In genomic region chr20:63700199-63701050, GRCh38 we compare ENCODE assay signal across 13 cellular contexts. TPM values are rescaled to one million over a fixed set of nuclear protein-coding genes. Genes with fewer than 3 reads are reported as not detected.
DNase-seq lines count a peak whose midpoint lies in the region; ATAC-seq, FAIRE-seq and TF ChIP-seq lines count a peak whose summit lies in the region.
"Had no signal": no experiment of that assay in that cellular context is flagged by ENCODE, and none has a peak within 500 bp of the region (broad histone marks: within the 10 kb centered on the region; RNA-seq: fewer than 3 reads in every experiment).

No MANE protein-coding gene starts in this region.

- intact Hi-C loops in Right ventricle myocardium superior (cut with DNase I) (no loop called here), left ventricle myocardium superior (cut with micrococcal nuclease) (no loop called here), upper lobe of right lung (cut with DNase I) (no loop called here)

- peaks cover 24% of the 10 kb centered on the region for H3K79me2 ChIP-seq in keratinocyte (ENCODE audit: control insufficient read depth, insufficient read depth, low read length)

- dilution Hi-C loops in keratinocyte (cut with MboI; ENCODE audit: extremely low pct_ligation_motif_present, low sequenced_read_pairs), result no loop called here

- H3K27ac ChIP-seq in keratinocyte (ENCODE audit: control insufficient read depth, insufficient read depth, low read length), result peak overlapping the region; percentile 84
- H3K27ac ChIP-seq in upper lobe of right lung, result no peak overlapping the region
- H3K27ac ChIP-seq in caudate nucleus (ENCODE audit: low read depth, low read length), result no peak overlapping the region

- FAIRE-seq in keratinocyte (lab: Jason Lieb, UNC), result no peak

- peaks cover under 1% of the 10 kb centered on the region for H4K20me1 ChIP-seq in keratinocyte (ENCODE audit: control insufficient read depth, extremely low read depth, insufficient read depth, low read length)

- H3K9me3 ChIP-seq in keratinocyte (ENCODE audit: control insufficient read depth, low read depth, low read length) (no peaks in the 10 kb centered on the region), upper lobe of right lung (no peaks in the 10 kb centered on the region)

- H3K36me3 ChIP-seq in keratinocyte (ENCODE audit: control insufficient read depth in 2 of 2, extremely low read depth in 1 of 2, insufficient read depth in 2 of 2, low read length in 2 of 2) (peaks cover 15 to 22% of the 10 kb centered on the region in 2 experiments), upper lobe of right lung (peaks cover 22% of the 10 kb centered on the region)

- ATAC-seq in Right ventricle myocardium superior (ENCODE audit: poor library complexity), result no peak
- ATAC-seq in left ventricle myocardium superior, result no peak
- ATAC-seq in upper lobe of right lung, result no peak
- ATAC-seq: activated CD8-positive, alpha-beta T cell treated with anti-CD3 and anti-CD28 coated beads for 36 hours; naive thymus-derived CD8-positive, alpha-beta T cell had no signal

- no peak overlapping the region for H3K4me2 ChIP-seq in keratinocyte (ENCODE audit: control insufficient read depth, extremely low read depth, insufficient read depth, low read depth, low read length)

- H3K27me3 ChIP-seq in keratinocyte (ENCODE audit: control insufficient read depth, extremely low read depth, insufficient read depth, low read length) (no peaks in the 10 kb centered on the region), upper lobe of right lung (no peaks in the 10 kb centered on the region)

- DNase-seq in Right ventricle myocardium superior (peak; percentile 40), left ventricle myocardium superior (no peak), SK-N-DZ (ENCODE audit: low spot score) (peak; percentile 71), keratinocyte (ENCODE audit: low read depth, low spot score) (no peak), upper lobe of right lung (peak; percentile 58), SHP77 treated with DMSO at 0.1 percent for 48 hours (lab: John Stamatoyannopoulos, UW) (no peak), caudate nucleus (lab: John Stamatoyannopoulos, UW) (no peak)
- DNase-seq in stimulated activated CD8-positive, alpha-beta memory T cell treated with anti-CD3 and anti-CD28 coated beads, Interleukin-4, amount 100 ng/mL, for 48 hours, result no peak
- DNase-seq: activated CD8-positive, alpha-beta T cell treated with anti-CD3 and anti-CD28 coated beads for 36 hours; NCI-H524; stimulated activated CD4-positive, alpha-beta T cell treated with anti-CD3 and anti-CD28 coated beads, Interleukin-2, amount 100 ng/mL, for 48 hours had no signal

- no peak overlapping the region for H2AFZ ChIP-seq in keratinocyte (ENCODE audit: control insufficient read depth, low read length)

- TF ChIP-seq CTCF in keratinocyte (optimal IDR thresholded peaks at IDR 0.05 in 1 of 3, IDR thresholded peaks at IDR 0.05 in 1 of 3, conservative IDR thresholded peaks at IDR 0.05 in 1 of 3; ENCODE audit: extremely low read depth in 1 of 3, insufficient read depth in 2 of 3, low read length in 3 of 3) (no peak), upper lobe of right lung (IDR thresholded peaks at IDR 0.05) (no peak)

- H3K9me1 ChIP-seq in keratinocyte (ENCODE audit: control insufficient read depth, extremely low read depth, insufficient read depth, low read length), result no peaks in the 10 kb centered on the region

- no peak overlapping the region for H3K9ac ChIP-seq in keratinocyte (ENCODE audit: control insufficient read depth, extremely low read depth, insufficient read depth, low read length)

- H3K4me1 ChIP-seq in keratinocyte (ENCODE audit: control insufficient read depth, extremely low read depth, insufficient read depth, low read length) (peaks cover 35% of the 10 kb centered on the region), upper lobe of right lung (peaks cover 16% of the 10 kb centered on the region)

- H3K4me3 ChIP-seq in keratinocyte (ENCODE audit: control insufficient read depth in 2 of 3, extremely low read depth in 1 of 3, insufficient read depth in 2 of 3, low read depth in 1 of 3, low read length in 3 of 3) (no peak overlapping the region), upper lobe of right lung (no peak overlapping the region)

RNA-seq across cellular contexts. Expression of gene TNFRSF6B, which starts 4.0 kb away (rescaled TPM):
- total RNA-seq in Right ventricle myocardium superior, result 0.32 TPM
- 0.64 TPM for total RNA-seq in left ventricle myocardium superior
- 0.69 and 1.8 TPM in 2 replicates for polyA plus RNA-seq in SK-N-DZ (2014; cell fraction: cytosol; rRNA removed)
- polyA plus RNA-seq in SK-N-DZ (2014; cell fraction: nucleus; rRNA removed), result 2.0 and 15.0 TPM in 2 replicates
- 51.9 to 151 TPM (median 58.1 TPM) in 3 replicates for polyA plus RNA-seq in keratinocyte
- polyA plus RNA-seq in keratinocyte (2011; ENCODE audit: low read depth), result not detected
- 22.8 and 142 TPM in 2 replicates for polyA plus RNA-seq in keratinocyte (2011; cell fraction: cytosol; rRNA removed)
- polyA plus RNA-seq in keratinocyte (2011; cell fraction: nucleus; rRNA removed), result 36.9 and 60.1 TPM in 2 replicates
- polyA plus RNA-seq in keratinocyte (2012; ENCODE audit: low replicate concordance), result 0.62 and 194 TPM in 2 replicates
- 16.6 to 69.8 TPM (median 21.5 TPM) in 3 replicates for polyA minus RNA-seq in keratinocyte
- 176 TPM for polyA minus RNA-seq in keratinocyte (2011; cell fraction: cytosol; rRNA and poly(A)+ RNA removed)
- 25.7 and 29.0 TPM in 2 replicates for polyA minus RNA-seq in keratinocyte (2011; cell fraction: nucleus; rRNA and poly(A)+ RNA removed)
- total RNA-seq in upper lobe of right lung, result 14.4 TPM
- total RNA-seq: activated CD8-positive, alpha-beta T cell treated with anti-CD3 and anti-CD28 coated beads for 36 hours; CD4-positive, alpha-beta memory T cell had no signal
- polyA plus RNA-seq: CD4-positive, alpha-beta memory T cell had no signal

RNA-seq across cellular contexts. Expression of gene ARFRP1, which starts 7.4 kb away (rescaled TPM):
- total RNA-seq in Right ventricle myocardium superior, result 32.2 TPM
- 46.5 TPM for total RNA-seq in left ventricle myocardium superior
- polyA plus RNA-seq in SK-N-DZ (2014; cell fraction: cytosol; rRNA removed), result 72.1 and 74.1 TPM in 2 replicates
- 137 and 172 TPM in 2 replicates for polyA plus RNA-seq in SK-N-DZ (2014; cell fraction: nucleus; rRNA removed)
- 29.7 to 37.4 TPM (median 30.4 TPM) in 3 replicates for polyA plus RNA-seq in keratinocyte
- 20.9 TPM for polyA plus RNA-seq in keratinocyte (2011; ENCODE audit: low read depth)
- polyA plus RNA-seq in keratinocyte (2011; cell fraction: cytosol; rRNA removed), result 15.8 and 25.3 TPM in 2 replicates
- polyA plus RNA-seq in keratinocyte (2011; cell fraction: nucleus; rRNA removed), result 46.0 and 47.3 TPM in 2 replicates
- 18.3 and 33.6 TPM in 2 replicates for polyA plus RNA-seq in keratinocyte (2012; ENCODE audit: low replicate concordance)
- 12.5 to 46.9 TPM (median 15.5 TPM) in 3 replicates for polyA minus RNA-seq in keratinocyte
- 21.1 TPM for polyA minus RNA-seq in keratinocyte (2011; cell fraction: cytosol; rRNA and poly(A)+ RNA removed)
- polyA minus RNA-seq in keratinocyte (2011; cell fraction: nucleus; rRNA and poly(A)+ RNA removed), result 14.7 and 14.8 TPM in 2 replicates
- total RNA-seq in upper lobe of right lung, result 49.4 TPM

RNA-seq across cellular contexts. Expression of gene ZGPAT, which starts 7.4 kb away (rescaled TPM):
- total RNA-seq in Right ventricle myocardium superior, result 16.0 TPM
- total RNA-seq in left ventricle myocardium superior, result 16.2 TPM
- polyA plus RNA-seq in SK-N-DZ (2014; cell fraction: cytosol; rRNA removed), result 22.1 and 62.6 TPM in 2 replicates
- polyA plus RNA-seq in SK-N-DZ (2014; cell fraction: nucleus; rRNA removed), result 151 and 241 TPM in 2 replicates
- 7.8 to 13.5 TPM (median 12.2 TPM) in 3 replicates for polyA plus RNA-seq in keratinocyte
- 6.3 TPM for polyA plus RNA-seq in keratinocyte (2011; ENCODE audit: low read depth)
- polyA plus RNA-seq in keratinocyte (2011; cell fraction: cytosol; rRNA removed), result 3.9 and 8.9 TPM in 2 replicates
- 24.4 and 29.3 TPM in 2 replicates for polyA plus RNA-seq in keratinocyte (2011; cell fraction: nucleus; rRNA removed)
- polyA plus RNA-seq in keratinocyte (2012; ENCODE audit: low replicate concordance), result 9.7 and 18.1 TPM in 2 replicates
- 6.9 to 20.2 TPM (median 9.2 TPM) in 3 replicates for polyA minus RNA-seq in keratinocyte
- 8.8 TPM for polyA minus RNA-seq in keratinocyte (2011; cell fraction: cytosol; rRNA and poly(A)+ RNA removed)
- 6.9 and 9.7 TPM in 2 replicates for polyA minus RNA-seq in keratinocyte (2011; cell fraction: nucleus; rRNA and poly(A)+ RNA removed)
- 27.6 TPM for total RNA-seq in upper lobe of right lung

RNA-seq across cellular contexts. Expression of gene LIME1, which starts 36.0 kb away (rescaled TPM):
- total RNA-seq in Right ventricle myocardium superior (1.6 TPM), left ventricle myocardium superior (2.7 TPM), upper lobe of right lung (7.8 TPM)
- polyA plus RNA-seq in SK-N-DZ (2014; cell fraction: cytosol; rRNA removed), result 22.8 and 33.6 TPM in 2 replicates
- 394 and 517 TPM in 2 replicates for polyA plus RNA-seq in SK-N-DZ (2014; cell fraction: nucleus; rRNA removed)
- 0.60 to 3.5 TPM (median 0.75 TPM) in 3 replicates for polyA plus RNA-seq in keratinocyte
- 0.29 TPM for polyA plus RNA-seq in keratinocyte (2011; ENCODE audit: low read depth)
- polyA plus RNA-seq in keratinocyte (2011; cell fraction: cytosol; rRNA removed), result 0.13 and 1.2 TPM in 2 replicates
- polyA plus RNA-seq in keratinocyte (2011; cell fraction: nucleus; rRNA removed), result 9.4 and 13.5 TPM in 2 replicates
- polyA plus RNA-seq in keratinocyte (2012; ENCODE audit: low replicate concordance), result 1.5 TPM in 2 replicates
- polyA minus RNA-seq in keratinocyte, result 0.45 to 0.59 TPM (median 0.52 TPM) in 3 replicates
- not detected for polyA minus RNA-seq in keratinocyte (2011; cell fraction: cytosol; rRNA and poly(A)+ RNA removed)
- polyA minus RNA-seq in keratinocyte (2011; cell fraction: nucleus; rRNA and poly(A)+ RNA removed), result 3.3 and 6.1 TPM in 2 replicates

RNA-seq across cellular contexts. Expression of gene SLC2A4RG, which starts 39.2 kb away (rescaled TPM):
- 95.0 TPM for total RNA-seq in Right ventricle myocardium superior
- total RNA-seq in left ventricle myocardium superior, result 104 TPM
- 50.4 and 67.1 TPM in 2 replicates for polyA plus RNA-seq in SK-N-DZ (2014; cell fraction: cytosol; rRNA removed)
- polyA plus RNA-seq in SK-N-DZ (2014; cell fraction: nucleus; rRNA removed), result 316 and 353 TPM in 2 replicates
- polyA plus RNA-seq in keratinocyte, result 18.3 to 33.6 TPM (median 23.5 TPM) in 3 replicates
- polyA plus RNA-seq in keratinocyte (2011; ENCODE audit: low read depth), result 11.9 TPM
- polyA plus RNA-seq in keratinocyte (2011; cell fraction: cytosol; rRNA removed), result 8.2 and 30.1 TPM in 2 replicates
- 26.1 and 47.7 TPM in 2 replicates for polyA plus RNA-seq in keratinocyte (2011; cell fraction: nucleus; rRNA removed)
- polyA plus RNA-seq in keratinocyte (2012; ENCODE audit: low replicate concordance), result 19.5 and 45.1 TPM in 2 replicates
- 5.2 to 19.3 TPM (median 8.9 TPM) in 3 replicates for polyA minus RNA-seq in keratinocyte
- 47.8 TPM for polyA minus RNA-seq in keratinocyte (2011; cell fraction: cytosol; rRNA and poly(A)+ RNA removed)
- polyA minus RNA-seq in keratinocyte (2011; cell fraction: nucleus; rRNA and poly(A)+ RNA removed), result 9.2 and 15.1 TPM in 2 replicates
- total RNA-seq in upper lobe of right lung, result 64.1 TPM

Comparison
In these comparisons a context has a peak if more than half of its experiments do, and no peak if none do; other contexts are left out.
1. DNase-seq: peak in Right ventricle myocardium superior (single experiment), SK-N-DZ (single experiment) and upper lobe of right lung (single experiment); none in left ventricle myocardium superior (single experiment), keratinocyte (single experiment), SHP77 treated with DMSO at 0.1 percent for 48 hours (single experiment), stimulated activated CD8-positive, alpha-beta memory T cell treated with anti-CD3 and anti-CD28 coated beads, Interleukin-4, amount 100 ng/mL, for 48 hours (single experiment) and caudate nucleus (0 of 61).